Comparison of ENCODE assay signal across 8 cellular contexts in genomic region chr20:43938932-43939761, GRCh38. TPM values are rescaled to one million over a fixed set of nuclear protein-coding genes. Genes with fewer than 3 reads are reported as not detected.
DNase-seq lines count a peak whose midpoint lies in the region; ATAC-seq, FAIRE-seq and TF ChIP-seq lines count a peak whose summit lies in the region.

No MANE protein-coding gene starts in this region.

- peak overlapping the region; percentile 85 for H4K91ac ChIP-seq in IMR-90 (ENCODE audit: insufficient read depth, low read depth, low read length)

- peak overlapping the region; percentile 93 for H3K23ac ChIP-seq in IMR-90 (ENCODE audit: low read depth, low read length)

- H3K27ac ChIP-seq in A549, result peak overlapping the region; percentile 85 to 90
- peak overlapping the region; percentile 75 for H3K27ac ChIP-seq in IMR-90 (ENCODE audit: insufficient read depth, low read length)

- H3K4me1 Mint-ChIP-seq in activated CD4-positive, alpha-beta T cell treated with anti-CD3 and anti-CD28 coated beads, Interleukin-2, amount 10 ng/mL, durations not matched to agents 7 days and 5 days, result peaks cover 48% of the 10 kb centered on the region

- H3K9me1 ChIP-seq in IMR-90 (ENCODE audit: insufficient read depth, low read length), result peaks cover 57% of the 10 kb centered on the region

- H3K9ac ChIP-seq in IMR-90 (ENCODE audit: low read depth, low read length), result peak overlapping the region; percentile 6; the same call in 1 of the 2 replicates
- H3K9ac ChIP-seq in adipocyte (ENCODE audit: low read length), result peak overlapping the region; percentile 43

- H4K20me1 ChIP-seq in IMR-90 (ENCODE audit: insufficient read depth, low read length), result peaks cover 41% of the 10 kb centered on the region; the same call in 1 of the 2 replicates

- no peaks in the 10 kb centered on the region for H3K9me3 Mint-ChIP-seq in activated CD4-positive, alpha-beta T cell treated with anti-CD3 and anti-CD28 coated beads, Interleukin-2, amount 10 ng/mL, durations not matched to agents 7 days and 5 days

- peak; percentile 49 for FAIRE-seq in A549 (lab: Jason Lieb, UNC)

- peaks cover 28 to 93% of the 10 kb centered on the region in 2 experiments for H3K79me1 ChIP-seq in IMR-90 (ENCODE audit: low read depth in 1 of 2, low read length in 2 of 2)

- TF ChIP-seq RAD21 in A549 (conservative IDR thresholded peaks at IDR 0.05 in 1 of 2, IDR thresholded peaks at IDR 0.05 in 1 of 2), result peak; percentile 16 to 39; a peak in 3 of 5 replicates
- TF ChIP-seq RAD21 in IMR-90 (IDR thresholded peaks at IDR 0.05; ENCODE audit: low read length), result peak; percentile 43; the same call in 1 of the 2 replicates

- intact Hi-C loops in IMR-90 (cut with micrococcal nuclease), result loop anchor here (2.0 kb wide), 1 partner anchor 22 kb away; no protein-coding TSS in a partner anchor

- no peak overlapping the region for H2AFZ ChIP-seq in IMR-90 (replicated peaks; ENCODE audit: low read length, poor library complexity)

- CTCF ChIA-PET in A549 (lab: Yijun Ruan, JAX) (interaction anchor here (0.5 to 2.8 kb wide), 11 partner anchors 13 to 190 kb away, joined by 3 to 9 read pairs (median 4); no protein-coding TSS in a partner anchor), IMR-90 (lab: Yijun Ruan, JAX) (interaction anchor here (1.0 kb wide), 1 partner anchor 28 kb away, joined by 6 read pairs; no protein-coding TSS in a partner anchor)
- CTCF ChIA-PET in activated CD4-positive, alpha-beta T cell treated with anti-CD3 and anti-CD28 coated beads, Interleukin-2, amount 10 ng/mL, durations not matched to agents 7 days and 5 days (lab: Charles Lee), result interaction anchor here (0.6 to 1.6 kb wide), 4 partner anchors 9 to 291 kb away, joined by 3 to 4 read pairs (median 4); no protein-coding TSS in a partner anchor

- ATAC-seq in A549, result peak; percentile 72 to 79
- peak; percentile 79 for ATAC-seq in IMR-90 (ENCODE audit: low read depth)
- no peak for ATAC-seq in GM18861 (IDR thresholded peaks at IDR 0.05; ENCODE audit: unreplicated experiment)
- no peak for ATAC-seq in HG02571 (IDR thresholded peaks at IDR 0.05; ENCODE audit: unreplicated experiment)

- peak overlapping the region; percentile 92 for H2BK120ac ChIP-seq in IMR-90 (ENCODE audit: low read depth, low read length)

- peak overlapping the region; percentile 51 for H2BK15ac ChIP-seq in IMR-90 (ENCODE audit: low read depth, low read length)

- no peaks in the 10 kb centered on the region for H3K27me3 ChIP-seq in IMR-90 (ENCODE audit: control insufficient read depth, insufficient read depth, low read length)
- no peaks in the 10 kb centered on the region for H3K27me3 ChIP-seq in adipocyte (replicated peaks; ENCODE audit: control insufficient read depth, insufficient read depth, low read length)

- DNase-seq in A549 (ENCODE audit: low read depth in 1 of 2, low spot score in 1 of 2), result peak; percentile 54 to 81
- DNase-seq in IMR-90, result peak; percentile 100
- DNase-seq in adipocyte (ENCODE audit: low read depth), result peak; percentile 99
- DNase-seq in iris pigment epithelial cell (ENCODE audit: low read depth), result peak; percentile 100
- DNase-seq in stimulated activated CD4-positive, alpha-beta T cell treated with anti-CD3 and anti-CD28 coated beads, Interleukin-4, amount 100 ng/mL, for 4 hours, result no peak
- DNase-seq in activated CD4-positive, alpha-beta T cell treated with anti-CD3 and anti-CD28 coated beads, Interleukin-2, amount 10 ng/mL, durations not matched to agents 7 days and 5 days, result no peak

- no peak for TF ChIP-seq POLR2A in A549 (IDR thresholded peaks at IDR 0.05; ENCODE audit: low read length)
- no peak for TF ChIP-seq POLR2A in IMR-90 (IDR thresholded peaks at IDR 0.05; ENCODE audit: low read depth, low read length)

- H3K4me1 ChIP-seq in A549, result peaks cover 69% of the 10 kb centered on the region
- H3K4me1 ChIP-seq in IMR-90 (ENCODE audit: control insufficient read depth, insufficient read depth, low read length), result peaks cover 52% of the 10 kb centered on the region
- peaks cover 66% of the 10 kb centered on the region for H3K4me1 ChIP-seq in adipocyte (ENCODE audit: control insufficient read depth, insufficient read depth, low read length)

- 29% methylated on average over 7 of the region's 9 CpGs for WGBS in A549 (ENCODE audit: missing lambda C conversion rate)
- 55% methylated on average over 3 of the region's 9 CpGs; no CpG with 5 or more reads in 1 of the 2 experiments for WGBS in IMR-90 (ENCODE audit: extremely low coverage in 2 of 2, insufficient read length in 1 of 2), 2 experiments

- no TSS peak for BruUV-seq in IMR-90 (replicated peaks; lab: Mats Ljungman, UMichigan)

- peak overlapping the region; percentile 79; the same call in 1 of the 2 replicates for H3K56ac ChIP-seq in IMR-90 (ENCODE audit: extremely low read depth, insufficient read depth, low read length)

- H3K36me3 ChIP-seq in IMR-90 (ENCODE audit: control insufficient read depth, insufficient read depth, low read length) (no peaks in the 10 kb centered on the region), adipocyte (ENCODE audit: control insufficient read depth, insufficient read depth, low read length, severe bottlenecking) (no peaks in the 10 kb centered on the region)

- H3K4me3 ChIP-seq in A549 (no peak overlapping the region), IMR-90 (ENCODE audit: insufficient read depth, low read depth, low read length) (no peak overlapping the region), adipocyte (ENCODE audit: low read length) (peak overlapping the region; percentile 2)

- H3K4ac ChIP-seq in IMR-90 (ENCODE audit: low read depth, low read length), result peak overlapping the region; percentile 93

- POLR2A ChIA-PET in A549 (lab: Yijun Ruan, JAX), result interaction anchor here (1.0 to 1.7 kb wide), 2 partner anchors 16 to 36 kb away, joined by 3 to 7 read pairs; no protein-coding TSS in a partner anchor
- POLR2A ChIA-PET in IMR-90 (lab: Charles Lee; ENCODE audit: unreplicated experiment), result no interaction called here
- POLR2A ChIA-PET in activated CD4-positive, alpha-beta T cell treated with anti-CD3 and anti-CD28 coated beads, Interleukin-2, amount 10 ng/mL, durations not matched to agents 7 days and 5 days (lab: Charles Lee), result no interaction called here

- H3K27ac Mint-ChIP-seq in activated CD4-positive, alpha-beta T cell treated with anti-CD3 and anti-CD28 coated beads, Interleukin-2, amount 10 ng/mL, durations not matched to agents 7 days and 5 days, result no peak overlapping the region

- no peaks in the 10 kb centered on the region for H3K36me3 Mint-ChIP-seq in activated CD4-positive, alpha-beta T cell treated with anti-CD3 and anti-CD28 coated beads, Interleukin-2, amount 10 ng/mL, durations not matched to agents 7 days and 5 days (ENCODE audit: low read depth)

- peak overlapping the region; percentile 84 for H3K14ac ChIP-seq in IMR-90 (replicated peaks; ENCODE audit: low read depth, low read length)

- in situ Hi-C loops in IMR-90 (cut with MboI; ENCODE audit: low sequenced_read_pairs), result loop anchor here (25.0 kb wide), 1 partner anchor 1848 kb away; the partner anchor contains the start of genes DNTTIP1 and WFDC3

- H4K8ac ChIP-seq in IMR-90 (ENCODE audit: low read depth in 2 of 2, low read length in 2 of 2), result peak overlapping the region; percentile 0 to 71; a peak in 3 of 4 replicates

- peak overlapping the region; percentile 82 for H2AK9ac ChIP-seq in IMR-90 (replicated peaks; ENCODE audit: low read depth, low read length, poor library complexity)

- H3K4me2 ChIP-seq in A549 (peak overlapping the region; percentile 81), IMR-90 (ENCODE audit: low read depth, low read length) (peak overlapping the region; percentile 27)

- H2AK5ac ChIP-seq in IMR-90 (ENCODE audit: low read depth, low read length), result peak overlapping the region; percentile 96

- peak; percentile 51 to 79; a peak in 2 of 5 replicates for TF ChIP-seq EP300 in A549 (IDR thresholded peaks at IDR 0.05)

- peak overlapping the region; percentile 17 for H4K5ac ChIP-seq in IMR-90 (ENCODE audit: low read depth, low read length)

- peaks cover 38% of the 10 kb centered on the region for H3K27me3 Mint-ChIP-seq in activated CD4-positive, alpha-beta T cell treated with anti-CD3 and anti-CD28 coated beads, Interleukin-2, amount 10 ng/mL, durations not matched to agents 7 days and 5 days

- peak overlapping the region; percentile 10 for H3K18ac ChIP-seq in IMR-90 (ENCODE audit: low read depth, low read length)

- H2BK20ac ChIP-seq in IMR-90 (ENCODE audit: low read depth, low read length), result peak overlapping the region; percentile 81

- dilution Hi-C loops in IMR-90 (cut with HindIII; ENCODE audit: low sequenced_read_pairs, unreplicated experiment), result no loop called here

- H3K9me3 ChIP-seq in A549, result no peaks in the 10 kb centered on the region
- H3K9me3 ChIP-seq in IMR-90 (ENCODE audit: control insufficient read depth, insufficient read depth, low read length), result no peaks in the 10 kb centered on the region
- H3K9me3 ChIP-seq in adipocyte (ENCODE audit: control insufficient read depth, low read length), result no peaks in the 10 kb centered on the region

- H2BK5ac ChIP-seq in IMR-90 (ENCODE audit: low read depth, low read length, poor library complexity, severe bottlenecking), result peak overlapping the region; percentile 76

- H3K4me3 Mint-ChIP-seq in activated CD4-positive, alpha-beta T cell treated with anti-CD3 and anti-CD28 coated beads, Interleukin-2, amount 10 ng/mL, durations not matched to agents 7 days and 5 days, result no peak overlapping the region

- TF ChIP-seq CTCF in A549 (IDR thresholded peaks at IDR 0.05), result no peak
- TF ChIP-seq CTCF in IMR-90 (conservative IDR thresholded peaks at IDR 0.05; ENCODE audit: low read depth, low read length), result no peak

TF ChIP-seq in IMR-90, 13 proteins besides CTCF, POLR2A, EP300 and RAD21 (continues in another document):
- TF ChIP-seq MAZ (IDR thresholded peaks at IDR 0.05; ENCODE audit: borderline replicate concordance, low read depth, low read length) (peak; percentile 72; the same call in 1 of the 2 replicates), RCOR1 (IDR thresholded peaks at IDR 0.05; ENCODE audit: insufficient replicate concordance, low read length) (peak; percentile 79), BHLHE40 (IDR thresholded peaks at IDR 0.05; ENCODE audit: low read depth, low read length) (peak; percentile 70)

RNA-seq across cellular contexts. Expression of gene TOX2, which starts 24.5 kb away (rescaled TPM):
- polyA plus RNA-seq in A549 (2011; rRNA removed) (2.5 and 3.4 TPM in 2 replicates), A549 (2017; fragmentation: RNase III; extraction: RNeasy Plus Mini Kit Qiagen cat#74134 plus additional on column Dnase treatment) (4.9 to 7.2 TPM (median 5.3 TPM) in 3 replicates), IMR-90 (2012; rRNA removed) (17.2 and 17.5 TPM in 2 replicates)
- polyA plus RNA-seq in A549 (2012; cell fraction: cytosol; rRNA removed), result 3.6 and 4.5 TPM in 2 replicates
- polyA plus RNA-seq in A549 (2012; cell fraction: nucleus; rRNA removed), result 5.1 and 5.7 TPM in 2 replicates
- polyA minus RNA-seq in A549 (2011; rRNA and poly(A)+ RNA removed), result 1.6 and 3.3 TPM in 2 replicates
- total RNA-seq in IMR-90 (2012; rRNA removed), result 1.1 and 1.3 TPM in 2 replicates
- 14.6 and 25.9 TPM in 2 replicates for polyA plus RNA-seq in IMR-90 (2012; cell fraction: cytosol; rRNA removed)
- polyA plus RNA-seq in IMR-90 (2012; cell fraction: nucleus; rRNA removed; ENCODE audit: low replicate concordance), result 17.1 and 23.2 TPM in 2 replicates
- 1 to 10 TPM; 1.5 to 1.9 TPM for total RNA-seq in activated CD4-positive, alpha-beta T cell treated with anti-CD3 and anti-CD28 coated beads, Interleukin-2, amount 10 ng/mL, durations not matched to agents 7 days and 5 days

Comparison
In these comparisons a context has a peak if more than half of its experiments do, and no peak if none do; other contexts are left out.
1. ATAC-seq: peak in A549 (2 of 2) and IMR-90 (single experiment); none in GM18861 (single experiment) and HG02571 (single experiment).
2. DNase-seq: peak in A549 (2 of 2), IMR-90 (single experiment), adipocyte (single experiment) and iris pigment epithelial cell (single experiment); none in stimulated activated CD4-positive, alpha-beta T cell treated with anti-CD3 and anti-CD28 coated beads, Interleukin-4, amount 100 ng/mL, for 4 hours (0 of 2) and activated CD4-positive, alpha-beta T cell treated with anti-CD3 and anti-CD28 coated beads, Interleukin-2, amount 10 ng/mL, durations not matched to agents 7 days and 5 days (single experiment).